In the genomic region with DNA sequence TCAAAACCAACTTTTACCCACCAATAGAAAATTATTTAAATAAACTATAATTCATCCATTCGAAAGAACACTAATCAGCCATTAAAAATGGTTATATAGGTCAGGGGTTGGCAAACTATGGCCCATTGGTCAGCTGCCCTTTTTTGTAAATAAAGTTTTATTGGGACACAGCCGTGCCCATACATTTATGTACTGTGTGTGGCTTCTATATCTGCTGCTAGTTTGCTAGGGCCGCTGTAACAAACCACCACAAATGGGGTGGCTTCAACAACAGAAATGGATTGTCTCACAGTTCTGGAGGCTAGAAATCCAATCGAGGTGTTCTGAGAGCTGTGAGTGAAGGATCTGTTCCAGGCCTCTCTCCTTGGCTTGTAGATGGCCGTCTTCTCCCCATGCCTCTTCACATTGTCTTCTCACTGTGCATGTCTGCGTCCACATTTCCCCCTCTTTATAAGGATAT, we compare ENCODE assay signal across 1 cellular context.
TF ChIP-seq lines count a peak whose summit lies in the region.

No MANE protein-coding gene starts in this region.

TF ChIP-seq in K562, 482 proteins besides CTCF, POLR2A, EP300 and RAD21 (continued from another document and continues in another):
- TF ChIP-seq PYGO2 (tag; IDR thresholded peaks at IDR 0.05) (peak; percentile 37; the same call in 1 of the 2 replicates), PTRF (tag; IDR thresholded peaks at IDR 0.05) (peak; percentile 59; the same call in 1 of the 2 replicates), TSC22D4 (tag; IDR thresholded peaks at IDR 0.05) (no peak), GTF2A2 (tag; IDR thresholded peaks at IDR 0.05) (0 out of 2 replicates have a peak, but pooled peaks have one; percentile 43), ZNF445 (CRISPR knock-in tag; IDR thresholded peaks at IDR 0.05; ENCODE audit: low read depth) (0 out of 2 replicates have a peak, but pooled peaks have one; percentile 70), ZNF586 (CRISPR knock-in tag; conservative IDR thresholded peaks at IDR 0.05) (peak; percentile 79; the same call in 1 of the 2 replicates), NUFIP1 (IDR thresholded peaks at IDR 0.05; ENCODE audit: partially characterized antibody) (no peak), HMGN3 (IDR thresholded peaks at IDR 0.05; ENCODE audit: borderline replicate concordance, extremely low read depth, insufficient read length, low read depth, low read length) (no peak), RFX5 (IDR thresholded peaks at IDR 0.05; ENCODE audit: low read depth, low read length) (no peak), ZNF707 (CRISPR knock-in tag; conservative IDR thresholded peaks at IDR 0.05) (peak; percentile 69), ZKSCAN8 (CRISPR knock-in tag; IDR thresholded peaks at IDR 0.05) (no peak), ZNF165 (CRISPR knock-in tag; IDR thresholded peaks at IDR 0.05; ENCODE audit: borderline replicate concordance) (0 out of 2 replicates have a peak, but pooled peaks have one; percentile 57), MTA3 (IDR thresholded peaks at IDR 0.05; ENCODE audit: borderline replicate concordance) (no peak), ERF (CRISPR knock-in tag; IDR thresholded peaks at IDR 0.05) (peak; percentile 93; the same call in 1 of the 2 replicates), DDX20 (tag; IDR thresholded peaks at IDR 0.05; ENCODE audit: low read depth) (peak; percentile 46), ELF1 (tag; IDR thresholded peaks at IDR 0.05) (no peak), ZC3H4 (CRISPR knock-in tag; IDR thresholded peaks at IDR 0.05; ENCODE audit: borderline replicate concordance) (no peak), IFI16 (CRISPR knock-in tag; IDR thresholded peaks at IDR 0.05) (peak; percentile 74), ZNF133 (CRISPR knock-in tag; IDR thresholded peaks at IDR 0.05) (0 out of 2 replicates have a peak, but pooled peaks have one; percentile 65), ZNF324 (CRISPR knock-in tag; IDR thresholded peaks at IDR 0.05) (peak; percentile 55; the same call in 1 of the 2 replicates), CCNT2 (IDR thresholded peaks at IDR 0.05; ENCODE audit: borderline replicate concordance, extremely low read depth, insufficient read length, low read depth, low read length) (no peak), BRD4 (IDR thresholded peaks at IDR 0.05) (peak; percentile 87; the same call in 1 of the 2 replicates), DMBX1 (CRISPR knock-in tag; IDR thresholded peaks at IDR 0.05; ENCODE audit: borderline replicate concordance) (peak; percentile 95), SMAD3 (CRISPR knock-in tag; conservative IDR thresholded peaks at IDR 0.05) (peak; percentile 72; the same call in 1 of the 2 replicates)
- TF ChIP-seq, protein P1, sequence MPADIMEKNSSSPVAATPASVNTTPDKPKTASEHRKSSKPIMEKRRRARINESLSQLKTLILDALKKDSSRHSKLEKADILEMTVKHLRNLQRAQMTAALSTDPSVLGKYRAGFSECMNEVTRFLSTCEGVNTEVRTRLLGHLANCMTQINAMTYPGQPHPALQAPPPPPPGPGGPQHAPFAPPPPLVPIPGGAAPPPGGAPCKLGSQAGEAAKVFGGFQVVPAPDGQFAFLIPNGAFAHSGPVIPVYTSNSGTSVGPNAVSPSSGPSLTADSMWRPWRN (IDR thresholded peaks at IDR 0.05; ENCODE audit: low read depth) = no peak
- TF ChIP-seq, protein P2, sequence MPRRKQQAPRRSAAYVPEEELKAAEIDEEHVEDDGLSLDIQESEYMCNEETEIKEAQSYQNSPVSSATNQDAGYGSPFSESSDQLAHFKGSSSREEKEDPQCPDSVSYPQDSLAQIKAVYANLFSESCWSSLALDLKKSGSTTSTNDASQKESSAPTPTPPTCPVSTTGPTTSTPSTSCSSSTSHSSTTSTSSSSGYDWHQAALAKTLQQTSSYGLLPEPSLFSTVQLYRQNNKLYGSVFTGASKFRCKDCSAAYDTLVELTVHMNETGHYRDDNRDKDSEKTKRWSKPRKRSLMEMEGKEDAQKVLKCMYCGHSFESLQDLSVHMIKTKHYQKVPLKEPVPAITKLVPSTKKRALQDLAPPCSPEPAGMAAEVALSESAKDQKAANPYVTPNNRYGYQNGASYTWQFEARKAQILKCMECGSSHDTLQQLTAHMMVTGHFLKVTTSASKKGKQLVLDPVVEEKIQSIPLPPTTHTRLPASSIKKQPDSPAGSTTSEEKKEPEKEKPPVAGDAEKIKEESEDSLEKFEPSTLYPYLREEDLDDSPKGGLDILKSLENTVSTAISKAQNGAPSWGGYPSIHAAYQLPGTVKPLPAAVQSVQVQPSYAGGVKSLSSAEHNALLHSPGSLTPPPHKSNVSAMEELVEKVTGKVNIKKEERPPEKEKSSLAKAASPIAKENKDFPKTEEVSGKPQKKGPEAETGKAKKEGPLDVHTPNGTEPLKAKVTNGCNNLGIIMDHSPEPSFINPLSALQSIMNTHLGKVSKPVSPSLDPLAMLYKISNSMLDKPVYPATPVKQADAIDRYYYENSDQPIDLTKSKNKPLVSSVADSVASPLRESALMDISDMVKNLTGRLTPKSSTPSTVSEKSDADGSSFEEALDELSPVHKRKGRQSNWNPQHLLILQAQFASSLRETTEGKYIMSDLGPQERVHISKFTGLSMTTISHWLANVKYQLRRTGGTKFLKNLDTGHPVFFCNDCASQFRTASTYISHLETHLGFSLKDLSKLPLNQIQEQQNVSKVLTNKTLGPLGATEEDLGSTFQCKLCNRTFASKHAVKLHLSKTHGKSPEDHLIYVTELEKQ (CRISPR knock-in tag; IDR thresholded peaks at IDR 0.05) = peak; percentile 74
- TF ChIP-seq, protein P3, sequence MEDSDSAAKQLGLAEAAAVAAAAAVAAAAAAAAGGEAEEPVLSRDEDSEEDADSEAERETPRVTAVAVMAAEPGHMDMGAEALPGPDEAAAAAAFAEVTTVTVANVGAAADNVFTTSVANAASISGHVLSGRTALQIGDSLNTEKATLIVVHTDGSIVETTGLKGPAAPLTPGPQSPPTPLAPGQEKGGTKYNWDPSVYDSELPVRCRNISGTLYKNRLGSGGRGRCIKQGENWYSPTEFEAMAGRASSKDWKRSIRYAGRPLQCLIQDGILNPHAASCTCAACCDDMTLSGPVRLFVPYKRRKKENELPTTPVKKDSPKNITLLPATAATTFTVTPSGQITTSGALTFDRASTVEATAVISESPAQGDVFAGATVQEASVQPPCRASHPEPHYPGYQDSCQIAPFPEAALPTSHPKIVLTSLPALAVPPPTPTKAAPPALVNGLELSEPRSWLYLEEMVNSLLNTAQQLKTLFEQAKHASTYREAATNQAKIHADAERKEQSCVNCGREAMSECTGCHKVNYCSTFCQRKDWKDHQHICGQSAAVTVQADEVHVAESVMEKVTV (CRISPR knock-in tag; IDR thresholded peaks at IDR 0.05) = 0 out of 2 replicates have a peak, but pooled peaks have one; percentile 13
- TF ChIP-seq, protein P4, sequence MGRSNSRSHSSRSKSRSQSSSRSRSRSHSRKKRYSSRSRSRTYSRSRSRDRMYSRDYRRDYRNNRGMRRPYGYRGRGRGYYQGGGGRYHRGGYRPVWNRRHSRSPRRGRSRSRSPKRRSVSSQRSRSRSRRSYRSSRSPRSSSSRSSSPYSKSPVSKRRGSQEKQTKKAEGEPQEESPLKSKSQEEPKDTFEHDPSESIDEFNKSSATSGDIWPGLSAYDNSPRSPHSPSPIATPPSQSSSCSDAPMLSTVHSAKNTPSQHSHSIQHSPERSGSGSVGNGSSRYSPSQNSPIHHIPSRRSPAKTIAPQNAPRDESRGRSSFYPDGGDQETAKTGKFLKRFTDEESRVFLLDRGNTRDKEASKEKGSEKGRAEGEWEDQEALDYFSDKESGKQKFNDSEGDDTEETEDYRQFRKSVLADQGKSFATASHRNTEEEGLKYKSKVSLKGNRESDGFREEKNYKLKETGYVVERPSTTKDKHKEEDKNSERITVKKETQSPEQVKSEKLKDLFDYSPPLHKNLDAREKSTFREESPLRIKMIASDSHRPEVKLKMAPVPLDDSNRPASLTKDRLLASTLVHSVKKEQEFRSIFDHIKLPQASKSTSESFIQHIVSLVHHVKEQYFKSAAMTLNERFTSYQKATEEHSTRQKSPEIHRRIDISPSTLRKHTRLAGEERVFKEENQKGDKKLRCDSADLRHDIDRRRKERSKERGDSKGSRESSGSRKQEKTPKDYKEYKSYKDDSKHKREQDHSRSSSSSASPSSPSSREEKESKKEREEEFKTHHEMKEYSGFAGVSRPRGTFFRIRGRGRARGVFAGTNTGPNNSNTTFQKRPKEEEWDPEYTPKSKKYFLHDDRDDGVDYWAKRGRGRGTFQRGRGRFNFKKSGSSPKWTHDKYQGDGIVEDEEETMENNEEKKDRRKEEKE (IDR thresholded peaks at IDR 0.05; ENCODE audit: borderline replicate concordance in 1 of 2, control insufficient read depth in 1 of 2, low read depth in 2 of 2, low read length in 1 of 2) = no peak
- TF ChIP-seq, protein P5, sequence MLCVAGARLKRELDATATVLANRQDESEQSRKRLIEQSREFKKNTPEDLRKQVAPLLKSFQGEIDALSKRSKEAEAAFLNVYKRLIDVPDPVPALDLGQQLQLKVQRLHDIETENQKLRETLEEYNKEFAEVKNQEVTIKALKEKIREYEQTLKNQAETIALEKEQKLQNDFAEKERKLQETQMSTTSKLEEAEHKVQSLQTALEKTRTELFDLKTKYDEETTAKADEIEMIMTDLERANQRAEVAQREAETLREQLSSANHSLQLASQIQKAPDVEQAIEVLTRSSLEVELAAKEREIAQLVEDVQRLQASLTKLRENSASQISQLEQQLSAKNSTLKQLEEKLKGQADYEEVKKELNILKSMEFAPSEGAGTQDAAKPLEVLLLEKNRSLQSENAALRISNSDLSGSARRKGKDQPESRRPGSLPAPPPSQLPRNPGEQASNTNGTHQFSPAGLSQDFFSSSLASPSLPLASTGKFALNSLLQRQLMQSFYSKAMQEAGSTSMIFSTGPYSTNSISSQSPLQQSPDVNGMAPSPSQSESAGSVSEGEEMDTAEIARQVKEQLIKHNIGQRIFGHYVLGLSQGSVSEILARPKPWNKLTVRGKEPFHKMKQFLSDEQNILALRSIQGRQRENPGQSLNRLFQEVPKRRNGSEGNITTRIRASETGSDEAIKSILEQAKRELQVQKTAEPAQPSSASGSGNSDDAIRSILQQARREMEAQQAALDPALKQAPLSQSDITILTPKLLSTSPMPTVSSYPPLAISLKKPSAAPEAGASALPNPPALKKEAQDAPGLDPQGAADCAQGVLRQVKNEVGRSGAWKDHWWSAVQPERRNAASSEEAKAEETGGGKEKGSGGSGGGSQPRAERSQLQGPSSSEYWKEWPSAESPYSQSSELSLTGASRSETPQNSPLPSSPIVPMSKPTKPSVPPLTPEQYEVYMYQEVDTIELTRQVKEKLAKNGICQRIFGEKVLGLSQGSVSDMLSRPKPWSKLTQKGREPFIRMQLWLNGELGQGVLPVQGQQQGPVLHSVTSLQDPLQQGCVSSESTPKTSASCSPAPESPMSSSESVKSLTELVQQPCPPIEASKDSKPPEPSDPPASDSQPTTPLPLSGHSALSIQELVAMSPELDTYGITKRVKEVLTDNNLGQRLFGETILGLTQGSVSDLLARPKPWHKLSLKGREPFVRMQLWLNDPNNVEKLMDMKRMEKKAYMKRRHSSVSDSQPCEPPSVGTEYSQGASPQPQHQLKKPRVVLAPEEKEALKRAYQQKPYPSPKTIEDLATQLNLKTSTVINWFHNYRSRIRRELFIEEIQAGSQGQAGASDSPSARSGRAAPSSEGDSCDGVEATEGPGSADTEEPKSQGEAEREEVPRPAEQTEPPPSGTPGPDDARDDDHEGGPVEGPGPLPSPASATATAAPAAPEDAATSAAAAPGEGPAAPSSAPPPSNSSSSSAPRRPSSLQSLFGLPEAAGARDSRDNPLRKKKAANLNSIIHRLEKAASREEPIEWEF (CRISPR knock-in tag; IDR thresholded peaks at IDR 0.05) = peak; percentile 73; the same call in 1 of the 2 replicates
- TF ChIP-seq, protein P6, sequence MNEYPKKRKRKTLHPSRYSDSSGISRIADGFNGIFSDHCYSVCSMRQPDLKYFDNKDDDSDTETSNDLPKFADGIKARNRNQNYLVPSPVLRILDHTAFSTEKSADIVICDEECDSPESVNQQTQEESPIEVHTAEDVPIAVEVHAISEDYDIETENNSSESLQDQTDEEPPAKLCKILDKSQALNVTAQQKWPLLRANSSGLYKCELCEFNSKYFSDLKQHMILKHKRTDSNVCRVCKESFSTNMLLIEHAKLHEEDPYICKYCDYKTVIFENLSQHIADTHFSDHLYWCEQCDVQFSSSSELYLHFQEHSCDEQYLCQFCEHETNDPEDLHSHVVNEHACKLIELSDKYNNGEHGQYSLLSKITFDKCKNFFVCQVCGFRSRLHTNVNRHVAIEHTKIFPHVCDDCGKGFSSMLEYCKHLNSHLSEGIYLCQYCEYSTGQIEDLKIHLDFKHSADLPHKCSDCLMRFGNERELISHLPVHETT (CRISPR knock-in tag; conservative IDR thresholded peaks at IDR 0.05 in 1 of 2, IDR thresholded peaks at IDR 0.05 in 1 of 2) = 0 out of 4 replicates have a peak, but pooled peaks of 1 of the 2 experiments have one; percentile 16
- TF ChIP-seq, protein P7, sequence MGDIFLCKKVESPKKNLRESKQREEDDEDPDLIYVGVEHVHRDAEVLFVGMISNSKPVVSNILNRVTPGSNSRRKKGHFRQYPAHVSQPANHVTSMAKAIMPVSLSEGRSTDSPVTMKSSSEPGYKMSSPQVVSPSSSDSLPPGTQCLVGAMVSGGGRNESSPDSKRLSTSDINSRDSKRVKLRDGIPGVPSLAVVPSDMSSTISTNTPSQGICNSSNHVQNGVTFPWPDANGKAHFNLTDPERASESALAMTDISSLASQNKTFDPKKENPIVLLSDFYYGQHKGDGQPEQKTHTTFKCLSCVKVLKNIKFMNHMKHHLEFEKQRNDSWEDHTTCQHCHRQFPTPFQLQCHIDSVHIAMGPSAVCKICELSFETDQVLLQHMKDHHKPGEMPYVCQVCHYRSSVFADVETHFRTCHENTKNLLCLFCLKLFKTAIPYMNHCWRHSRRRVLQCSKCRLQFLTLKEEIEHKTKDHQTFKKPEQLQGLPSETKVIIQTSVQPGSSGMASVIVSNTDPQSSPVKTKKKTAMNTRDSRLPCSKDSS (IDR thresholded peaks at IDR 0.05; ENCODE audit: low read depth, partially characterized antibody) = no peak
- TF ChIP-seq, protein P8, sequence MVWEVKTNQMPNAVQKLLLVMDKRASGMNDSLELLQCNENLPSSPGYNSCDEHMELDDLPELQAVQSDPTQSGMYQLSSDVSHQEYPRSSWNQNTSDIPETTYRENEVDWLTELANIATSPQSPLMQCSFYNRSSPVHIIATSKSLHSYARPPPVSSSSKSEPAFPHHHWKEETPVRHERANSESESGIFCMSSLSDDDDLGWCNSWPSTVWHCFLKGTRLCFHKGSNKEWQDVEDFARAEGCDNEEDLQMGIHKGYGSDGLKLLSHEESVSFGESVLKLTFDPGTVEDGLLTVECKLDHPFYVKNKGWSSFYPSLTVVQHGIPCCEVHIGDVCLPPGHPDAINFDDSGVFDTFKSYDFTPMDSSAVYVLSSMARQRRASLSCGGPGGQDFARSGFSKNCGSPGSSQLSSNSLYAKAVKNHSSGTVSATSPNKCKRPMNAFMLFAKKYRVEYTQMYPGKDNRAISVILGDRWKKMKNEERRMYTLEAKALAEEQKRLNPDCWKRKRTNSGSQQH (CRISPR knock-in tag; IDR thresholded peaks at IDR 0.05) = peak; percentile 69; the same call in 1 of the 2 replicates
